34 cellular contexts compared by ENCODE assay signal in the genomic region with DNA sequence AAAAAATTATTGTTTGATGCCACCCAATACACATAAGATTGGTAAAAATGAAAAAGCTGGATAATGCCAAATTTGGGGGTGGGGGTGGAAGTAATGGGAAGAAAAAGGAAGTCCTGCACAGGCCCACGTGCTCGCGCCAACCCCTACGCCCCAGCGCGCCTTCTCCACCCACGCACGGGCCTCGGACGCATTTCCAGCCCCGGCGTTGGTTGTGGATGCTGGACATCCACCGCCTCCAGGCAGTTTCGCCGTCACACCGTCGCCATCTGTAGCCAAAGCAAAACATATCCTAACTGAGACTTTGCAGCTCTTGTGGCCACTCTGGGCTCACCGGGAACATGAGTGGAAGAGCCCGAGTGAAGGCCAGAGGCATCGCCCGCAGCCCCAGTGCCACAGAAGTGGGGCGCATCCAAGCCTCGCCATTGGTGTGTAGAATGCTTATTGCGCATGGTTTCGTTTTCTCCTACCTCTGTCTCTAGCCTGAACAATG. TPM values are rescaled to one million over a fixed set of nuclear protein-coding genes. Genes with fewer than 3 reads are reported as not detected.
"Had no signal": no experiment of that assay in that cellular context is flagged by ENCODE, and none has a peak within 500 bp of the region (broad histone marks: within the 10 kb centered on the region; RNA-seq: fewer than 3 reads in every experiment).

TSS of gene PIWIL4 (plus strand) at position 188 of the 490 bp plus-strand sequence. CDS start at position 339, 151 bp downstream.

- H3K9me3 ChIP-seq: adrenal gland, body of pancreas, SJSA1 had no signal

- H3K4me1 Mint-ChIP-seq: activated B cell treated with CpG ODN at 0.5 μM for 24 hours had no signal

- H3K27me3 ChIP-seq: adrenal gland, body of pancreas, SJSA1 had no signal

- DNase-seq: activated B cell treated with CpG ODN at 0.5 μM for 24 hours; activated CD4-positive, alpha-beta memory T cell treated with anti-CD3 and anti-CD28 coated beads for 36 hours; activated CD4-positive, alpha-beta T cell treated with anti-CD3 and anti-CD28 coated beads for 4 hours; activated CD4-positive, alpha-beta T cell treated with anti-CD3 and anti-CD28 coated beads, Interleukin-2, amount 50 U/mL, for 1 hour; activated CD4-positive, CD25-positive, alpha-beta regulatory T cell treated with anti-CD3 and anti-CD28 coated beads, Interleukin-2, amount 50 U/mL, for 72 hours; activated CD8-positive, alpha-beta memory T cell treated with anti-CD3 and anti-CD28 coated beads, Interleukin-2, amount 50 U/mL, for 4 hours; activated gamma-delta T cell treated with Interleukin-2 at 50 U/mL for 16 hours; activated naive CD4-positive, alpha-beta T cell treated with anti-CD3 and anti-CD28 coated beads for 36 hours; activated T-cell treated with anti-CD3 and anti-CD28 coated beads for 4 hours; activated T-cell treated with anti-CD3 and anti-CD28 coated beads, Interleukin-2, amount 50 U/mL, for 4 hours; adrenal gland; body of pancreas; caudate nucleus; cerebellar nuclear complex; Karpas-422; KBM-7; NCI-H1048; NCI-H1436 treated with DMSO at 0.1 percent for 48 hours; NCI-H1694 treated with DMSO at 0.1 percent for 48 hours; NCI-H2029; NCI-H510A; NCI-H526; NCI-H748 treated with DMSO at 0.1 percent for 48 hours; OCI-M1; SHP77; SW 1271; T-helper 1 cell; T-helper 2 cell; T-helper 9 cell had no signal

- H3K4me1 ChIP-seq: body of pancreas, SJSA1 had no signal

- H3K36me3 ChIP-seq: adrenal gland, SJSA1 had no signal

- H3K27me3 Mint-ChIP-seq: activated B cell treated with CpG ODN at 0.5 μM for 24 hours; activated CD4-positive, alpha-beta memory T cell treated with anti-CD3 and anti-CD28 coated beads for 36 hours had no signal

- H3K27ac ChIP-seq: adrenal gland, body of pancreas, SJSA1, VCaP had no signal

- H3K4me3 Mint-ChIP-seq: activated B cell treated with CpG ODN at 0.5 μM for 24 hours; activated CD4-positive, alpha-beta memory T cell treated with anti-CD3 and anti-CD28 coated beads for 36 hours; activated naive CD4-positive, alpha-beta T cell treated with anti-CD3 and anti-CD28 coated beads for 36 hours; activated T-cell treated with anti-CD3 and anti-CD28 coated beads, Interleukin-2, amount 50 U/mL, for 4 hours; activated T-helper 1 cell treated with anti-CD3 and anti-CD28 coated beads, Interleukin-12 subunit alpha, Interleukin-12 subunit beta, Interleukin-2, Interleukin-4 antibody, amounts not matched to agents 30 ng/mL and 10 ng/mL and 1 ng/mL, durations not matched to agents 14 hours and 24 hours and 36 hours had no signal

- H3K9me3 Mint-ChIP-seq: activated B cell treated with CpG ODN at 0.5 μM for 24 hours; activated CD4-positive, alpha-beta memory T cell treated with anti-CD3 and anti-CD28 coated beads for 36 hours; activated naive CD4-positive, alpha-beta T cell treated with anti-CD3 and anti-CD28 coated beads for 36 hours; activated T-cell treated with anti-CD3 and anti-CD28 coated beads, Interleukin-2, amount 50 U/mL, for 4 hours; activated T-helper 1 cell treated with anti-CD3 and anti-CD28 coated beads, Interleukin-12 subunit alpha, Interleukin-12 subunit beta, Interleukin-2, Interleukin-4 antibody, amounts not matched to agents 30 ng/mL and 10 ng/mL and 1 ng/mL, durations not matched to agents 14 hours and 24 hours and 36 hours had no signal

- H3K27ac Mint-ChIP-seq: activated B cell treated with CpG ODN at 0.5 μM for 24 hours; activated CD4-positive, alpha-beta memory T cell treated with anti-CD3 and anti-CD28 coated beads for 36 hours; activated naive CD4-positive, alpha-beta T cell treated with anti-CD3 and anti-CD28 coated beads for 36 hours; activated naive CD4-positive, alpha-beta T cell treated with anti-CD3 and anti-CD28 coated beads, Interleukin-2, amount 50 U/mL, for 72 hours; activated T-helper 1 cell treated with anti-CD3 and anti-CD28 coated beads, Interleukin-12 subunit alpha, Interleukin-12 subunit beta, Interleukin-2, Interleukin-4 antibody, amounts not matched to agents 30 ng/mL and 10 ng/mL and 1 ng/mL, durations not matched to agents 14 hours and 24 hours and 36 hours had no signal

- H3K36me3 Mint-ChIP-seq: activated CD4-positive, alpha-beta memory T cell treated with anti-CD3 and anti-CD28 coated beads for 36 hours; activated naive CD4-positive, alpha-beta T cell treated with anti-CD3 and anti-CD28 coated beads, Interleukin-2, amount 50 U/mL, for 72 hours had no signal

- H3K4me3 ChIP-seq: adrenal gland, body of pancreas, SJSA1 had no signal

RNA-seq across cellular contexts. Expression of gene PIWIL4, which starts in this region (rescaled TPM):
- total RNA-seq: MCF 10A had no signal
